In genomic region chr2:201575971-201576370, GRCh38 we compare ENCODE assay signal across 25 cellular contexts.
"Had no signal": no experiment of that assay in that cellular context is flagged by ENCODE, and none has a peak within 500 bp of the region (broad histone marks: within the 10 kb centered on the region; RNA-seq: fewer than 3 reads in every experiment).

No MANE protein-coding gene starts in this region.

- DNase-seq: effector memory CD8-positive, alpha-beta T cell; esophagus squamous epithelium; foreskin melanocyte; glutamatergic neuron; hypothalamus; immature natural killer cell; islet precursor cell; left ventricle myocardium superior; lower lobe of right lung; naive thymus-derived CD8-positive, alpha-beta T cell; nephron progenitor cell; nucleus accumbens; stimulated activated CD4-positive, alpha-beta T cell treated with anti-CD3 and anti-CD28 coated beads, Interleukin-2, amount 100 ng/mL, for 24 hours; stimulated activated CD4-positive, alpha-beta T cell treated with anti-CD3 and anti-CD28 coated beads, Interleukin-4, amount 100 ng/mL, for 24 hours; stimulated activated naive CD4-positive, alpha-beta T cell treated with Interleukin-2 at 50 U/mL for 16 hours; stomach; thyroid gland; trophoblast cell had no signal

- H3K9me3 Mint-ChIP-seq: effector memory CD8-positive, alpha-beta T cell; immature natural killer cell; naive thymus-derived CD8-positive, alpha-beta T cell; nephron progenitor cell; stimulated activated effector memory CD8-positive, alpha-beta T cell treated with anti-CD3 and anti-CD28 coated beads, Interleukin-12 subunit alpha, Interleukin-12 subunit beta, amount 100 ng/mL, for 72 hours had no signal

- H3K4me3 ChIP-seq: esophagus squamous epithelium, lower lobe of right lung, prostate gland, right atrium auricular region, smooth muscle cell, stomach, thyroid gland, vagina had no signal

- H3K9me3 ChIP-seq: esophagus squamous epithelium, lower lobe of right lung, prostate gland, right atrium auricular region, stomach, thyroid gland, vagina had no signal

- H3K4me1 ChIP-seq: esophagus squamous epithelium, prostate gland, right atrium auricular region, stomach, thyroid gland, vagina had no signal

- H3K27ac Mint-ChIP-seq: effector memory CD8-positive, alpha-beta T cell; immature natural killer cell; naive thymus-derived CD8-positive, alpha-beta T cell; nephron progenitor cell; stimulated activated effector memory CD8-positive, alpha-beta T cell treated with anti-CD3 and anti-CD28 coated beads, Interleukin-12 subunit alpha, Interleukin-12 subunit beta, amount 100 ng/mL, for 72 hours had no signal

- H3K36me3 ChIP-seq: esophagus squamous epithelium, lower lobe of right lung, prostate gland, right atrium auricular region, stomach, thyroid gland, vagina had no signal

- H3K4me1 Mint-ChIP-seq: immature natural killer cell; nephron progenitor cell; stimulated activated effector memory CD8-positive, alpha-beta T cell treated with anti-CD3 and anti-CD28 coated beads, Interleukin-12 subunit alpha, Interleukin-12 subunit beta, amount 100 ng/mL, for 72 hours had no signal

- H3K36me3 Mint-ChIP-seq: immature natural killer cell; naive thymus-derived CD8-positive, alpha-beta T cell; stimulated activated effector memory CD8-positive, alpha-beta T cell treated with anti-CD3 and anti-CD28 coated beads, Interleukin-12 subunit alpha, Interleukin-12 subunit beta, amount 100 ng/mL, for 72 hours had no signal

- H3K27ac ChIP-seq: esophagus squamous epithelium, lower lobe of right lung, prostate gland, right atrium auricular region, stomach, thyroid gland, vagina had no signal

- ATAC-seq: effector memory CD8-positive, alpha-beta T cell; left ventricle myocardium superior; lower lobe of right lung; naive thymus-derived CD8-positive, alpha-beta T cell; sciatic nerve; stimulated activated effector memory CD8-positive, alpha-beta T cell treated with anti-CD3 and anti-CD28 coated beads, Interleukin-12 subunit alpha, Interleukin-12 subunit beta, amount 100 ng/mL, for 72 hours had no signal

- H3K4me2 ChIP-seq: smooth muscle cell had no signal

- H3K4me3 Mint-ChIP-seq: effector memory CD8-positive, alpha-beta T cell; immature natural killer cell; naive thymus-derived CD8-positive, alpha-beta T cell; nephron progenitor cell; stimulated activated effector memory CD8-positive, alpha-beta T cell treated with anti-CD3 and anti-CD28 coated beads, Interleukin-12 subunit alpha, Interleukin-12 subunit beta, amount 100 ng/mL, for 72 hours had no signal

- FAIRE-seq: endometrium had no signal

- H3K27me3 ChIP-seq: esophagus squamous epithelium, right atrium auricular region, stomach, thyroid gland, vagina had no signal
